ENCODE assay signal across 25 cellular contexts in genomic region chr22:48841881-48842582, GRCh38.
"Had no signal": no experiment of that assay in that cellular context is flagged by ENCODE, and none has a peak within 500 bp of the region (broad histone marks: within the 10 kb centered on the region; RNA-seq: fewer than 3 reads in every experiment).

No MANE protein-coding gene starts in this region.

- H3K4me3 ChIP-seq: breast epithelium, colonic mucosa, dorsolateral prefrontal cortex, esophagus muscularis mucosa, lower lobe of right lung, mucosa of descending colon, transverse colon had no signal

- H3K36me3 Mint-ChIP-seq: activated naive CD8-positive, alpha-beta T cell treated with anti-CD3 and anti-CD28 coated beads for 36 hours; stimulated activated naive B cell treated with anti-CD40 and anti-IgM and Interleukin-4, amounts not matched to agents 10 μg/mL and 1 μg/mL and 100 μg/mL, for 72 hours had no signal

- H3K27me3 ChIP-seq: colonic mucosa, dorsolateral prefrontal cortex, transverse colon had no signal

- H3K4me1 Mint-ChIP-seq: activated naive CD8-positive, alpha-beta T cell treated with anti-CD3 and anti-CD28 coated beads for 36 hours; central memory CD8-positive, alpha-beta T cell had no signal

- H3K36me3 ChIP-seq: breast epithelium, colonic mucosa, esophagus muscularis mucosa, lower lobe of right lung, transverse colon, WERI-Rb-1 had no signal

- H3K9ac ChIP-seq: parathyroid adenoma had no signal

- H3K4me1 ChIP-seq: breast epithelium, colonic mucosa, esophagus muscularis mucosa, lower lobe of right lung, parathyroid adenoma, transverse colon had no signal

- H3K27ac Mint-ChIP-seq: activated CD8-positive, alpha-beta T cell treated with anti-CD3 and anti-CD28 coated beads, Interleukin-2, amount 10 ng/mL, durations not matched to agents 7 days and 5 days; activated naive CD8-positive, alpha-beta T cell treated with anti-CD3 and anti-CD28 coated beads for 36 hours; activated T-helper 2 cell treated with anti-CD3 and anti-CD28 coated beads, Interferon-gamma antibody, Interleukin-2, Interleukin-4, amounts not matched to agents 10 μg/mL and 5 μg/mL and 100 μg/mL, durations not matched to agents 14 hours and 24 hours and 36 hours; effector memory CD8-positive, alpha-beta T cell; nephron progenitor cell; stimulated activated naive B cell treated with anti-CD40 and anti-IgM and Interleukin-4, amounts not matched to agents 10 μg/mL and 1 μg/mL and 100 μg/mL, for 72 hours had no signal

- ATAC-seq: activated CD8-positive, alpha-beta T cell treated with anti-CD3 and anti-CD28 coated beads, Interleukin-2, amount 10 ng/mL, durations not matched to agents 7 days and 5 days; effector memory CD8-positive, alpha-beta T cell; lower lobe of right lung; mucosa of descending colon; sciatic nerve; stimulated activated naive B cell treated with anti-CD40 and anti-IgM and Interleukin-4, amounts not matched to agents 10 μg/mL and 1 μg/mL and 100 μg/mL, for 72 hours had no signal

- H3K9me3 ChIP-seq: breast epithelium, colonic mucosa, esophagus muscularis mucosa, lower lobe of right lung, mucosa of descending colon, transverse colon had no signal

- H2AFZ ChIP-seq: parathyroid adenoma had no signal

- H3K27ac ChIP-seq: breast epithelium, colonic mucosa, dorsolateral prefrontal cortex, esophagus muscularis mucosa, lower lobe of right lung, parathyroid adenoma, transverse colon, WERI-Rb-1 had no signal

- DNase-seq: activated CD4-positive, alpha-beta T cell treated with anti-CD3 and anti-CD28 coated beads for 1 hour; activated CD4-positive, alpha-beta T cell treated with anti-CD3 and anti-CD28 coated beads, Interleukin-2, amount 50 U/mL, for 1 hour; activated CD8-positive, alpha-beta T cell treated with anti-CD3 and anti-CD28 coated beads, Interleukin-2, amount 10 ng/mL, durations not matched to agents 7 days and 5 days; activated naive CD4-positive, alpha-beta T cell; activated naive CD8-positive, alpha-beta T cell treated with anti-CD3 and anti-CD28 coated beads for 36 hours; colonic mucosa; effector memory CD8-positive, alpha-beta T cell; glutamatergic neuron; hypothalamus; lower lobe of right lung; nephron progenitor cell; nucleus accumbens; stimulated activated CD4-positive, alpha-beta T cell treated with anti-CD3 and anti-CD28 coated beads, Interleukin-2, amount 100 ng/mL, for 48 hours; stimulated activated CD8-positive, alpha-beta memory T cell treated with anti-CD3 and anti-CD28 coated beads, Interleukin-4, amount 100 ng/mL, for 48 hours; stimulated activated naive B cell treated with anti-CD40 and anti-IgM and Interleukin-4, amounts not matched to agents 10 μg/mL and 1 μg/mL and 100 μg/mL, for 72 hours; transverse colon; WERI-Rb-1 had no signal

- H3K4me3 Mint-ChIP-seq: activated CD8-positive, alpha-beta T cell treated with anti-CD3 and anti-CD28 coated beads, Interleukin-2, amount 10 ng/mL, durations not matched to agents 7 days and 5 days; activated naive CD8-positive, alpha-beta T cell treated with anti-CD3 and anti-CD28 coated beads for 36 hours; central memory CD8-positive, alpha-beta T cell; effector memory CD8-positive, alpha-beta T cell; nephron progenitor cell; stimulated activated naive B cell treated with anti-CD40 and anti-IgM and Interleukin-4, amounts not matched to agents 10 μg/mL and 1 μg/mL and 100 μg/mL, for 72 hours had no signal

- H3K9me3 Mint-ChIP-seq: nephron progenitor cell had no signal

- H3K79me2 ChIP-seq: parathyroid adenoma had no signal
